ENCODE assay signal across 8 cellular contexts in genomic region chr11:63974259-63975143, GRCh38. TPM values are rescaled to one million over a fixed set of nuclear protein-coding genes. Genes with fewer than 3 reads are reported as not detected.
DNase-seq lines count a peak whose midpoint lies in the region; ATAC-seq and TF ChIP-seq lines count a peak whose summit lies in the region.

Gene COX8A, plus strand, starts transcription at chr11:63974620. Its CDS starts 61 bp downstream, at chr11:63974681.

- H3K18ac ChIP-seq in H9 (ENCODE audit: insufficient read length, low read depth, low read length): peak within 1 kb of the TSS; percentile 90

- H3K14ac ChIP-seq in H9 (ENCODE audit: insufficient read depth, low read length): peak within 1 kb of the TSS; percentile 96

- no peak within 1 kb of the TSS for H2AK5ac ChIP-seq in H9 (ENCODE audit: insufficient read length, low read length)

- no peak within 1 kb of the TSS for H3K23ac ChIP-seq in H9 (ENCODE audit: insufficient read length, low read depth, low read length)

- peak within 1 kb of the TSS; percentile 87 for H3K4me3 ChIP-seq in MG63
- H3K4me3 ChIP-seq in fibroblast of pulmonary artery (replicated peaks; ENCODE audit: low read depth, low read length): peak within 1 kb of the TSS; percentile 95

- H3K27ac ChIP-seq in H9 (ENCODE audit: insufficient read length, low read depth, low read length): no peak within 1 kb of the TSS

- no peak within 1 kb of the TSS for H2BK12ac ChIP-seq in H9 (ENCODE audit: insufficient read length, low read depth, low read length)

- no peak within 1 kb of the TSS for H3T11ph ChIP-seq in H9 (ENCODE audit: low read length)

- TF ChIP-seq CTCF in H9 (conservative IDR thresholded peaks at IDR 0.05) (no peak; the same call in 2 of the 3 replicates), fibroblast of pulmonary artery (IDR thresholded peaks at IDR 0.05; ENCODE audit: low read length, missing control alignments) (peak; percentile 11)

- peaks cover 6% of the 10 kb centered on the region; the same call in 1 of the 2 replicates for H3K79me2 ChIP-seq in H9 (ENCODE audit: insufficient read depth, low read length)

- H3K9ac ChIP-seq in ES-I3 (ENCODE audit: low read depth, low read length) (peak within 1 kb of the TSS; percentile 74), H9 (ENCODE audit: extremely low read depth, insufficient read length, low read length) (peak within 1 kb of the TSS; percentile 88)

- H2BK15ac ChIP-seq in H9 (ENCODE audit: low read depth, low read length): no peak within 1 kb of the TSS

- peak within 1 kb of the TSS; percentile 99 to 100 (median 100) for H3K27ac Mint-ChIP-seq in H9
- peak within 1 kb of the TSS; percentile 95 to 99 for H3K27ac Mint-ChIP-seq in natural killer cell treated with Interleukin-12 subunit alpha and Interleukin-12 subunit beta and Interleukin-15 and Interleukin-18, amount 100 ng/mL, for 72 hours

- no peaks in the 10 kb centered on the region for H3K23me2 ChIP-seq in H9 (ENCODE audit: insufficient read length, low read depth, low read length, poor library complexity, severe bottlenecking)

- H3K27me3 Mint-ChIP-seq in H9 (ENCODE audit: low read depth): peaks cover 36% of the 10 kb centered on the region
- H3K27me3 Mint-ChIP-seq in natural killer cell treated with Interleukin-12 subunit alpha and Interleukin-12 subunit beta and Interleukin-15 and Interleukin-18, amount 100 ng/mL, for 72 hours: no peaks in the 10 kb centered on the region

- H4K5ac ChIP-seq in H9 (ENCODE audit: insufficient read length, low read depth, low read length): no peak within 1 kb of the TSS

- H2BK20ac ChIP-seq in H9 (ENCODE audit: low read depth, low read length, poor library complexity, severe bottlenecking): no peak within 1 kb of the TSS

- DNase-seq in H9 (peak; percentile 99), MG63 (peak; percentile 98), SHP77 treated with DMSO at 0.1 percent for 48 hours (lab: John Stamatoyannopoulos, UW) (peak; percentile 98), fibroblast of pulmonary artery (ENCODE audit: low read depth) (peak; percentile 100)
- DNase-seq in activated effector memory CD4-positive, alpha-beta T cell treated with anti-CD3 and anti-CD28 coated beads, Interleukin-2, amount 50 U/mL, for 16 hours: peak; percentile 98
- DNase-seq in natural killer cell treated with Interleukin-12 subunit alpha and Interleukin-12 subunit beta and Interleukin-15 and Interleukin-18, amount 100 ng/mL, for 72 hours (ENCODE audit: low spot score): peak; percentile 98
- peak; percentile 92 for DNase-seq in stimulated activated naive CD8-positive, alpha-beta T cell treated with anti-CD3 and anti-CD28 coated beads, Interleukin-15, Interleukin-2, amounts not matched to agents 100 U/mL and 50 U/mL, for 24 hours

- H3K56ac ChIP-seq in H9 (ENCODE audit: insufficient read length, low read depth, low read length): no peak within 1 kb of the TSS

- H3K9me3 Mint-ChIP-seq in H9: peaks cover 8 to 9% of the 10 kb centered on the region in 2 experiments
- H3K9me3 Mint-ChIP-seq in natural killer cell treated with Interleukin-12 subunit alpha and Interleukin-12 subunit beta and Interleukin-15 and Interleukin-18, amount 100 ng/mL, for 72 hours: no peaks in the 10 kb centered on the region

- H2BK5ac ChIP-seq in H9 (ENCODE audit: insufficient read length, low read length): no peak within 1 kb of the TSS

- H3K4me2 ChIP-seq in H9 (ENCODE audit: insufficient read depth, insufficient read length, low read length): peak within 1 kb of the TSS; percentile 56

- H3K4ac ChIP-seq in H9 (ENCODE audit: low read depth, low read length): no peak within 1 kb of the TSS

- no peak within 1 kb of the TSS for H2BK120ac ChIP-seq in H9 (ENCODE audit: low read depth, low read length, poor library complexity, severe bottlenecking)

- H3K9me3 ChIP-seq in ES-I3 (ENCODE audit: control insufficient read depth, insufficient read depth, low read length): no peaks in the 10 kb centered on the region
- no peaks in the 10 kb centered on the region for H3K9me3 ChIP-seq in H9 (ENCODE audit: control insufficient read depth, low read depth, low read length)
- H3K9me3 ChIP-seq in MG63: peaks cover 2% of the 10 kb centered on the region; the same call in 1 of the 2 replicates

- no peak within 1 kb of the TSS for H4K91ac ChIP-seq in H9 (ENCODE audit: insufficient read length, low read depth, low read length)

- H3K27me3 ChIP-seq in H9 (ENCODE audit: insufficient read depth, low read length): no peaks in the 10 kb centered on the region
- H3K27me3 ChIP-seq in MG63: no peaks in the 10 kb centered on the region

- peak; percentile 99 to 100 for ATAC-seq in natural killer cell treated with Interleukin-12 subunit alpha and Interleukin-12 subunit beta and Interleukin-15 and Interleukin-18, amount 100 ng/mL, for 72 hours
- ATAC-seq in stimulated activated naive CD8-positive, alpha-beta T cell treated with anti-CD3 and anti-CD28 coated beads, Interleukin-15, Interleukin-2, amounts not matched to agents 100 U/mL and 50 U/mL, for 24 hours: peak; percentile 99

- H3K36me3 Mint-ChIP-seq in H9 (ENCODE audit: insufficient read depth in 1 of 3, low read depth in 3 of 3): peaks cover 14 to 16% (median 15%) of the 10 kb centered on the region in 3 experiments
- H3K36me3 Mint-ChIP-seq in natural killer cell treated with Interleukin-12 subunit alpha and Interleukin-12 subunit beta and Interleukin-15 and Interleukin-18, amount 100 ng/mL, for 72 hours: peaks cover 9% of the 10 kb centered on the region

- no peaks in the 10 kb centered on the region for H4K20me1 ChIP-seq in H9 (ENCODE audit: control insufficient read depth, insufficient read depth, insufficient read length)

- peaks cover 22 to 27% of the 10 kb centered on the region in 2 experiments for H3K4me1 Mint-ChIP-seq in H9
- peaks cover 23% of the 10 kb centered on the region in 2 donors for H3K4me1 Mint-ChIP-seq in natural killer cell treated with Interleukin-12 subunit alpha and Interleukin-12 subunit beta and Interleukin-15 and Interleukin-18, amount 100 ng/mL, for 72 hours (ENCODE audit: low read depth in 2 of 2)

- H4K8ac ChIP-seq in H9 (replicated peaks; ENCODE audit: insufficient read length, low read depth, low read length): no peak within 1 kb of the TSS

- H3K4me3 Mint-ChIP-seq in H9: peak within 1 kb of the TSS; percentile 100
- H3K4me3 Mint-ChIP-seq in natural killer cell treated with Interleukin-12 subunit alpha and Interleukin-12 subunit beta and Interleukin-15 and Interleukin-18, amount 100 ng/mL, for 72 hours: peak within 1 kb of the TSS; percentile 99

- H3K36me3 ChIP-seq in ES-I3 (ENCODE audit: insufficient read depth, low read length) (peaks cover 4% of the 10 kb centered on the region; the same call in 1 of the 2 replicates), MG63 (peaks cover 20% of the 10 kb centered on the region)

- H2AFZ ChIP-seq in H9 (ENCODE audit: low read length): no peak within 1 kb of the TSS

- H3K4me1 ChIP-seq in ES-I3 (ENCODE audit: insufficient read depth, low read length) (peaks cover 18% of the 10 kb centered on the region), H9 (ENCODE audit: insufficient read depth, low read length) (peaks cover 11% of the 10 kb centered on the region; the same call in 1 of the 2 replicates)

- H3K79me1 ChIP-seq in H9 (ENCODE audit: insufficient read depth, low read depth, low read length, poor library complexity, severe bottlenecking): no peaks in the 10 kb centered on the region

- no CpG with 5 or more reads among the region's 67 CpGs for WGBS in H9 (ENCODE audit: extremely low coverage, insufficient read length, low lambda C conversion rate)

RNA-seq across cellular contexts. Expression of gene COX8A, which starts in this region (rescaled TPM):
- 402 and 429 TPM in 2 replicates for total RNA-seq in H9 (2021)
- 297 and 593 TPM in 2 replicates for total RNA-seq in MG63 (2014; rRNA removed; shearing (Covaris generic); ENCODE audit: low replicate concordance)
- 100 to 1,000 TPM; 383 to 427 TPM for total RNA-seq in natural killer cell treated with Interleukin-12 subunit alpha and Interleukin-12 subunit beta and Interleukin-15 and Interleukin-18, amount 100 ng/mL, for 72 hours
